In genomic region chr3:14345496-14346150, GRCh38 we compare ENCODE assay signal across 1 cellular context.
TF ChIP-seq lines count a peak whose summit lies in the region.

No MANE protein-coding gene starts in this region.

TF ChIP-seq in K562, 482 proteins besides CTCF, POLR2A, EP300 and RAD21:
- TF ChIP-seq E4F1 (CRISPR knock-in tag; IDR thresholded peaks at IDR 0.05; ENCODE audit: borderline replicate concordance): no peak
- no peak for TF ChIP-seq HES1 (IDR thresholded peaks at IDR 0.05; ENCODE audit: low read depth)
- TF ChIP-seq CBX1 (IDR thresholded peaks at IDR 0.05; ENCODE audit: low read depth): no peak
- TF ChIP-seq ZNF740 (CRISPR knock-in tag; IDR thresholded peaks at IDR 0.05): no peak
- no peak for TF ChIP-seq ZNF740 (tag; IDR thresholded peaks at IDR 0.05)
- TF ChIP-seq, protein P1, sequence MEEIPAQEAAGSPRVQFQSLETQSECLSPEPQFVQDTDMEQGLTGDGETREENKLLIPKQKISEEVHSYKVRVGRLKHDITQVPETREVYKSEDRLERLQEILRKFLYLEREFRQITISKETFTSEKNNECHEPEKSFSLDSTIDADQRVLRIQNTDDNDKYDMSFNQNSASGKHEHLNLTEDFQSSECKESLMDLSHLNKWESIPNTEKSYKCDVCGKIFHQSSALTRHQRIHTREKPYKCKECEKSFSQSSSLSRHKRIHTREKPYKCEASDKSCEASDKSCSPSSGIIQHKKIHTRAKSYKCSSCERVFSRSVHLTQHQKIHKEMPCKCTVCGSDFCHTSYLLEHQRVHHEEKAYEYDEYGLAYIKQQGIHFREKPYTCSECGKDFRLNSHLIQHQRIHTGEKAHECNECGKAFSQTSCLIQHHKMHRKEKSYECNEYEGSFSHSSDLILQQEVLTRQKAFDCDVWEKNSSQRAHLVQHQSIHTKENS (CRISPR knock-in tag; IDR thresholded peaks at IDR 0.05): no peak
- TF ChIP-seq, protein P2, sequence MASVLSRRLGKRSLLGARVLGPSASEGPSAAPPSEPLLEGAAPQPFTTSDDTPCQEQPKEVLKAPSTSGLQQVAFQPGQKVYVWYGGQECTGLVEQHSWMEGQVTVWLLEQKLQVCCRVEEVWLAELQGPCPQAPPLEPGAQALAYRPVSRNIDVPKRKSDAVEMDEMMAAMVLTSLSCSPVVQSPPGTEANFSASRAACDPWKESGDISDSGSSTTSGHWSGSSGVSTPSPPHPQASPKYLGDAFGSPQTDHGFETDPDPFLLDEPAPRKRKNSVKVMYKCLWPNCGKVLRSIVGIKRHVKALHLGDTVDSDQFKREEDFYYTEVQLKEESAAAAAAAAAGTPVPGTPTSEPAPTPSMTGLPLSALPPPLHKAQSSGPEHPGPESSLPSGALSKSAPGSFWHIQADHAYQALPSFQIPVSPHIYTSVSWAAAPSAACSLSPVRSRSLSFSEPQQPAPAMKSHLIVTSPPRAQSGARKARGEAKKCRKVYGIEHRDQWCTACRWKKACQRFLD (CRISPR knock-in tag; IDR thresholded peaks at IDR 0.05): no peak
- TF ChIP-seq ZNF121 (CRISPR knock-in tag; conservative IDR thresholded peaks at IDR 0.05): no peak
- TF ChIP-seq NFIX (CRISPR knock-in tag; IDR thresholded peaks at IDR 0.05; ENCODE audit: low read depth): peak; percentile 66
- TF ChIP-seq ZNF75A (CRISPR knock-in tag; IDR thresholded peaks at IDR 0.05): no peak
- 0 out of 2 replicates have a peak, but pooled peaks have one; percentile 7 for TF ChIP-seq ZFX (CRISPR knock-in tag; IDR thresholded peaks at IDR 0.05)
- no peak for TF ChIP-seq BCOR (IDR thresholded peaks at IDR 0.05)
- TF ChIP-seq NFIC (IDR thresholded peaks at IDR 0.05): peak; percentile 95
- TF ChIP-seq, protein P3, sequence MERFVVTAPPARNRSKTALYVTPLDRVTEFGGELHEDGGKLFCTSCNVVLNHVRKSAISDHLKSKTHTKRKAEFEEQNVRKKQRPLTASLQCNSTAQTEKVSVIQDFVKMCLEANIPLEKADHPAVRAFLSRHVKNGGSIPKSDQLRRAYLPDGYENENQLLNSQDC (CRISPR knock-in tag; IDR thresholded peaks at IDR 0.05): no peak
- TF ChIP-seq MEF2D (tag; conservative IDR thresholded peaks at IDR 0.05; ENCODE audit: low read depth): no peak
- TF ChIP-seq FOXA3 (CRISPR knock-in tag; conservative IDR thresholded peaks at IDR 0.05 in 1 of 2, IDR thresholded peaks at IDR 0.05 in 1 of 2): no peak
- TF ChIP-seq ZNF12 (CRISPR knock-in tag; IDR thresholded peaks at IDR 0.05): no peak
- TF ChIP-seq SMARCC2 (IDR thresholded peaks at IDR 0.05; ENCODE audit: low read depth): no peak
- TF ChIP-seq, protein P4, sequence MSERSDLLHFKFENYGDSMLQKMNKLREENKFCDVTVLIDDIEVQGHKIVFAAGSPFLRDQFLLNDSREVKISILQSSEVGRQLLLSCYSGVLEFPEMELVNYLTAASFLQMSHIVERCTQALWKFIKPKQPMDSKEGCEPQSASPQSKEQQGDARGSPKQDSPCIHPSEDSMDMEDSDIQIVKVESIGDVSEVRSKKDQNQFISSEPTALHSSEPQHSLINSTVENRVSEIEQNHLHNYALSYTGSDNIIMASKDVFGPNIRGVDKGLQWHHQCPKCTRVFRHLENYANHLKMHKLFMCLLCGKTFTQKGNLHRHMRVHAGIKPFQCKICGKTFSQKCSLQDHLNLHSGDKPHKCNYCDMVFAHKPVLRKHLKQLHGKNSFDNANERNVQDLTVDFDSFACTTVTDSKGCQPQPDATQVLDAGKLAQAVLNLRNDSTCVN (CRISPR knock-in tag; IDR thresholded peaks at IDR 0.05): no peak
- TF ChIP-seq TFAP4 (CRISPR knock-in tag; IDR thresholded peaks at IDR 0.05; ENCODE audit: borderline replicate concordance): 0 out of 2 replicates have a peak, but pooled peaks have one; percentile 8
